In genomic region chr12:13022737-13023370, GRCh38 we compare ENCODE assay signal across 24 cellular contexts. TPM values are rescaled to one million over a fixed set of nuclear protein-coding genes. Genes with fewer than 3 reads are reported as not detected.
DNase-seq lines count a peak whose midpoint lies in the region; ATAC-seq, FAIRE-seq and TF ChIP-seq lines count a peak whose summit lies in the region.
"Had no signal": no experiment of that assay in that cellular context is flagged by ENCODE, and none has a peak within 500 bp of the region (broad histone marks: within the 10 kb centered on the region; RNA-seq: fewer than 3 reads in every experiment).

No MANE protein-coding gene starts in this region.

- no peaks in the 10 kb centered on the region for H4K20me1 ChIP-seq in OCI-LY7 (ENCODE audit: insufficient read depth, low read length)

- CTCF ChIA-PET in OCI-LY7 (lab: Charles Lee; ENCODE audit: unreplicated experiment) = no interaction called here

- H3K27me3 ChIP-seq in colonic mucosa = no peaks in the 10 kb centered on the region

- ATAC-seq in Right ventricle myocardium superior (ENCODE audit: poor library complexity) (peak; percentile 57), HG03139 (IDR thresholded peaks at IDR 0.05; ENCODE audit: unreplicated experiment) (no peak), HG03342 (IDR thresholded peaks at IDR 0.05; ENCODE audit: unreplicated experiment) (no peak)
- ATAC-seq: GM23338, HCT116 had no signal

- H3K79me2 ChIP-seq in OCI-LY7 (ENCODE audit: insufficient read depth, low read depth, low read length) = no peaks in the 10 kb centered on the region

- no peaks in the 10 kb centered on the region for H3K9me3 ChIP-seq in OCI-LY7 (ENCODE audit: low read length)
- no peaks in the 10 kb centered on the region for H3K9me3 ChIP-seq in colonic mucosa
- H3K9me3 ChIP-seq: BE2C, SK-N-SH had no signal

- H3K27ac ChIP-seq in OCI-LY7 (ENCODE audit: low read depth, low read length, poor library complexity, severe bottlenecking) = no peak overlapping the region
- H3K27ac ChIP-seq in colonic mucosa = no peak overlapping the region

- H3K9ac ChIP-seq in colonic mucosa (ENCODE audit: low read depth in 2 of 2, low read length in 2 of 2) = no peak overlapping the region
- H3K9ac ChIP-seq: SK-N-SH had no signal

- H3K36me3 ChIP-seq in OCI-LY7 (ENCODE audit: insufficient read depth, low read length) (no peaks in the 10 kb centered on the region), colonic mucosa (no peaks in the 10 kb centered on the region)
- H3K36me3 ChIP-seq: BE2C had no signal

- no peaks in the 10 kb centered on the region for H3K9me2 ChIP-seq in OCI-LY7 (ENCODE audit: insufficient read depth, low read length)
- H3K9me2 ChIP-seq: SK-N-SH had no signal

- H3K4me1 ChIP-seq in OCI-LY7 (ENCODE audit: insufficient read depth, low read length, poor library complexity, severe bottlenecking) (no peaks in the 10 kb centered on the region), colonic mucosa (no peaks in the 10 kb centered on the region)
- H3K4me1 ChIP-seq: BE2C had no signal

- no peak overlapping the region for H2AFZ ChIP-seq in OCI-LY7 (ENCODE audit: low read length)
- H2AFZ ChIP-seq: GM23338 had no signal

- BruUV-seq in OCI-LY7 (replicated peaks; lab: Mats Ljungman, UMichigan) = no TSS peak

- POLR2A ChIA-PET in OCI-LY7 (lab: Charles Lee) = no interaction called here

- DNase-seq in Right ventricle myocardium superior (no peak), cardiac septum (ENCODE audit: low spot score) (no peak), OCI-LY7 (ENCODE audit: low spot score) (no peak), fibroblast of pulmonary artery (ENCODE audit: low read depth) (peak; percentile 61), colonic mucosa (no peak), GM19239 (ENCODE audit: insufficient read length, low spot score) (no peak)
- DNase-seq: BE2C; CD4-positive, CD25-positive, alpha-beta regulatory T cell; COR-L47; GDM1; KBM-7; MV-4-11; NCI-H1417; NCI-H187; NCI-H2107; NCI-H345; NCI-H526 treated with DMSO at 0.1 percent for 48 hours; SHP77 treated with DMSO at 0.1 percent for 48 hours; SK-N-SH had no signal

- no peak overlapping the region for H3K4me3 ChIP-seq in OCI-LY7 (ENCODE audit: low read depth, low read length, poor library complexity, severe bottlenecking)
- H3K4me3 ChIP-seq in fibroblast of pulmonary artery (replicated peaks; ENCODE audit: low read depth, low read length) = no peak overlapping the region
- H3K4me3 ChIP-seq in colonic mucosa = no peak overlapping the region
- H3K4me3 ChIP-seq: GM23338 had no signal

- no peak overlapping the region for H3K4me2 ChIP-seq in OCI-LY7 (ENCODE audit: low read length)
- H3K4me2 ChIP-seq: GM23338, SK-N-SH had no signal

- TF ChIP-seq CTCF in OCI-LY7 (conservative IDR thresholded peaks at IDR 0.05; ENCODE audit: low read length) (0 out of 2 replicates have a peak, but pooled peaks have one; percentile 13), fibroblast of pulmonary artery (IDR thresholded peaks at IDR 0.05; ENCODE audit: low read length, missing control alignments) (no peak), colonic mucosa (IDR thresholded peaks at IDR 0.05) (no peak)

- FAIRE-seq in GM19239 (lab: Jason Lieb, UNC) = no peak
- FAIRE-seq: A204.1 had no signal

- intact Hi-C loops in Right ventricle myocardium superior (cut with DNase I) = no loop called here
- intact Hi-C loops in cardiac septum (cut with DNase I) = no loop called here
- intact Hi-C loops in OCI-LY7 (cut with micrococcal nuclease; ENCODE audit: unreplicated experiment) = no loop called here
- intact Hi-C loops in colonic mucosa (cut with DNase I) = no loop called here

RNA-seq across cellular contexts. Expression of gene FAM234B, which starts 21.3 kb away (rescaled TPM):
- 1.8 TPM for total RNA-seq in Right ventricle myocardium superior
- 1.6 TPM for total RNA-seq in cardiac septum
- total RNA-seq in OCI-LY7 (2014; rRNA removed; shearing (Covaris generic)) = 7.0 and 7.5 TPM in 2 replicates
- total RNA-seq in OCI-LY7 (2022) = 4.7 and 5.6 TPM in 2 replicates
- 1 to 10 TPM; 1.5 to 2.0 TPM for total RNA-seq in colonic mucosa

RNA-seq across cellular contexts. Expression of gene HEBP1, which starts 22.8 kb away (rescaled TPM):
- 65.3 TPM for total RNA-seq in Right ventricle myocardium superior
- 44.3 TPM for total RNA-seq in cardiac septum
- 0.16 and 0.26 TPM in 2 replicates for total RNA-seq in OCI-LY7 (2014; rRNA removed; shearing (Covaris generic))
- 1.2 and 1.3 TPM in 2 replicates for total RNA-seq in OCI-LY7 (2022)
- total RNA-seq in colonic mucosa = 10 to 100 TPM; 40.9 to 61.9 TPM

Comparison
In these comparisons a context has a peak if more than half of its experiments do, and no peak if none do; other contexts are left out.
1. RNA of gene HEBP1, which starts 22.8 kb away (total RNA-seq): 65.3 TPM in Right ventricle myocardium superior (single experiment), 40.9 to 61.9 TPM in colonic mucosa and 44.3 TPM in cardiac septum (single experiment); 0.16 to 1.3 TPM in OCI-LY7; every median in the first group is over 10 times any median in the second.